ENCODE assay signal across 34 cellular contexts in the genomic region with DNA sequence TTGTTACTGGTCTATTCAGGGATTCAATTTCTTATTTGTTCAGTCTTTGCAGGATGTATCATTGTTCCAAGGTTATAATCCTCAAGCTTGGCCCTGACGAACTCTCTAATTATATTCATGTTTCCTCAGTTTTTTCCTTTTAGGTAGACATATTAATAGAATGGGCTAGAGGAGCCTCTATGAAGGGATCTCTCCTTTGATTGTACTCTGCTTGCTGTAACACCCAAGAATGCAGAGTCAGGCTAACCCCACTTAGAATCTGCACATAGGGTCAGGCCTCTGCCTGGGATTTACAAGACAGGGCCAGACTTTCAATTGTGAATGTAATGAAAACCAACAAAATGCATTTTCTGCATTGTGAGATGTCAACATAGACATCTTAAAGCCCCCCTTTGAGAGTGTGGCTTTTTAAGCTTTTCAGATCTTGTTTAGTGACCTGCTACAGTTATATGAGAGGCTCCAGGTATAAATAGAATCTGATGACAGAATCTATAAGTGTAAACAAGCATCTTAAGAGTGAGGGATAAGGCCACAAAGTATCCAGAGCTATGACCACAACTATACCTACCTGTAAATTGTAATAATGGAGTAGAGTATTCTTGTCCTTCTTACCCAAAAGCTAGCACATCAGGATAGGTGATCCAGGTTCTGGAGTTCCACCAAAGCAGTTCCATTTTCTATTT.
"Had no signal": no experiment of that assay in that cellular context is flagged by ENCODE, and none has a peak within 500 bp of the region (broad histone marks: within the 10 kb centered on the region; RNA-seq: fewer than 3 reads in every experiment).

No MANE protein-coding gene starts in this region.

- H3K27me3 ChIP-seq: Peyer's patch had no signal

- ATAC-seq: activated CD8-positive, alpha-beta memory T cell treated with anti-CD3 and anti-CD28 coated beads, Interleukin-2, amount 10 ng/mL, durations not matched to agents 7 days and 5 days; activated naive CD8-positive, alpha-beta T cell treated with anti-CD3 and anti-CD28 coated beads, Interleukin-2, amount 50 U/mL, for 24 hours; PC-3; Right ventricle myocardium inferior had no signal

- H3K27ac ChIP-seq: KMS-11, Peyer's patch, RWPE1, VCaP had no signal

- H3K4me3 Mint-ChIP-seq: activated CD4-positive, alpha-beta memory T cell treated with anti-CD3 and anti-CD28 coated beads, Interleukin-2, amount 10 ng/mL, durations not matched to agents 7 days and 5 days; activated CD8-positive, alpha-beta memory T cell treated with anti-CD3 and anti-CD28 coated beads, Interleukin-2, amount 10 ng/mL, durations not matched to agents 7 days and 5 days; activated naive CD4-positive, alpha-beta T cell treated with anti-CD3 and anti-CD28 coated beads, Interleukin-2, amount 10 ng/mL, durations not matched to agents 7 days and 5 days; activated naive CD8-positive, alpha-beta T cell; activated naive CD8-positive, alpha-beta T cell treated with anti-CD3 and anti-CD28 coated beads, Interleukin-2, amount 50 U/mL, for 24 hours; T-helper 2 cell treated with Interferon-gamma antibody and Interleukin-4, amounts not matched to agents 5 μg/mL and 100 μg/mL, for 36 hours had no signal

- H3K9me3 ChIP-seq: Peyer's patch had no signal

- H3K4me3 ChIP-seq: Peyer's patch had no signal

- H3K27me3 Mint-ChIP-seq: activated CD4-positive, alpha-beta memory T cell treated with anti-CD3 and anti-CD28 coated beads, Interleukin-2, amount 10 ng/mL, durations not matched to agents 7 days and 5 days; activated CD8-positive, alpha-beta memory T cell treated with anti-CD3 and anti-CD28 coated beads, Interleukin-2, amount 10 ng/mL, durations not matched to agents 7 days and 5 days; activated naive CD4-positive, alpha-beta T cell treated with anti-CD3 and anti-CD28 coated beads, Interleukin-2, amount 10 ng/mL, durations not matched to agents 7 days and 5 days; activated naive CD8-positive, alpha-beta T cell; activated naive CD8-positive, alpha-beta T cell treated with anti-CD3 and anti-CD28 coated beads, Interleukin-2, amount 50 U/mL, for 24 hours had no signal

- H3K9ac ChIP-seq: KMS-11 had no signal

- DNase-seq: activated CD4-positive, alpha-beta memory T cell treated with anti-CD3 and anti-CD28 coated beads, Interleukin-2, amount 10 ng/mL, durations not matched to agents 7 days and 5 days; activated CD4-positive, alpha-beta T cell treated with anti-CD3 and anti-CD28 coated beads for 1 hour; activated CD4-positive, alpha-beta T cell treated with anti-CD3 and anti-CD28 coated beads for 48 hours; activated CD4-positive, CD25-positive, alpha-beta regulatory T cell; activated CD8-positive, alpha-beta memory T cell treated with anti-CD3 and anti-CD28 coated beads for 24 hours; activated CD8-positive, alpha-beta memory T cell treated with anti-CD3 and anti-CD28 coated beads, Interleukin-2, amount 10 ng/mL, durations not matched to agents 7 days and 5 days; activated CD8-positive, alpha-beta memory T cell treated with anti-CD3 and anti-CD28 coated beads, Interleukin-2, amount 50 U/mL, for 48 hours; activated effector memory CD4-positive, alpha-beta T cell treated with Interleukin-2 at 50 U/mL for 16 hours; activated naive CD4-positive, alpha-beta T cell treated with anti-CD3 and anti-CD28 coated beads, Interleukin-2, amount 10 ng/mL, durations not matched to agents 7 days and 5 days; activated naive CD8-positive, alpha-beta T cell treated with anti-CD3 and anti-CD28 coated beads, Interleukin-2, amount 50 U/mL, for 24 hours; activated T-cell treated with anti-CD3 and anti-CD28 coated beads, Interleukin-2, amount 50 U/mL, for 48 hours; anterior cingulate cortex; central memory CD4-positive, alpha-beta T cell; NCI-H1092 treated with DMSO at 0.1 percent for 48 hours; NCI-H1417; NCI-H146; NCI-H187; NCI-H2029 treated with DMSO at 0.1 percent for 48 hours; NCI-H2107; NCI-H2171; NCI-H510A; NCI-H526; NCI-H748 treated with DMSO at 0.1 percent for 48 hours; NK-92 treated with Interleukin-12 subunit alpha and Interleukin-12 subunit beta, amount 100 ng/mL, for 24 hours; PC-3; Peyer's patch; SIG-M5 had no signal

- H3K4me2 ChIP-seq: KMS-11 had no signal

- H3K27ac Mint-ChIP-seq: activated CD4-positive, alpha-beta memory T cell treated with anti-CD3 and anti-CD28 coated beads, Interleukin-2, amount 10 ng/mL, durations not matched to agents 7 days and 5 days; activated CD8-positive, alpha-beta memory T cell treated with anti-CD3 and anti-CD28 coated beads, Interleukin-2, amount 10 ng/mL, durations not matched to agents 7 days and 5 days; activated naive CD4-positive, alpha-beta T cell treated with anti-CD3 and anti-CD28 coated beads, Interleukin-2, amount 10 ng/mL, durations not matched to agents 7 days and 5 days; activated naive CD8-positive, alpha-beta T cell treated with anti-CD3 and anti-CD28 coated beads, Interleukin-2, amount 50 U/mL, for 24 hours; brain; T-helper 2 cell treated with Interferon-gamma antibody and Interleukin-4, amounts not matched to agents 5 μg/mL and 100 μg/mL, for 36 hours had no signal
